Comparison of ENCODE assay signal across 20 cellular contexts in genomic region chr7:53060066-53060465, GRCh38. TPM values are rescaled to one million over a fixed set of nuclear protein-coding genes. Genes with fewer than 3 reads are reported as not detected.
DNase-seq lines count a peak whose midpoint lies in the region; ATAC-seq lines count a peak whose summit lies in the region.
"Had no signal": no experiment of that assay in that cellular context is flagged by ENCODE, and none has a peak within 500 bp of the region (broad histone marks: within the 10 kb centered on the region; RNA-seq: fewer than 3 reads in every experiment).

No MANE protein-coding gene starts in this region.

- ATAC-seq in activated T-cell treated with anti-CD3 and anti-CD28 coated beads, Interleukin-2, amount 50 U/mL, for 72 hours (replicated peaks in 1 of 2) = no peak

- H3K27ac Mint-ChIP-seq in activated T-cell treated with anti-CD3 and anti-CD28 coated beads, Interleukin-2, amount 50 U/mL, for 72 hours = no peak overlapping the region
- H3K27ac Mint-ChIP-seq: CD14-positive monocyte; CD4-positive, alpha-beta memory T cell; CD8-positive, alpha-beta memory T cell had no signal

- H3K27ac ChIP-seq in cingulate gyrus (ENCODE audit: low read depth, low read length) = peak overlapping the region; percentile 49
- peak overlapping the region; percentile 65 for H3K27ac ChIP-seq in temporal lobe (ENCODE audit: low read depth, low read length)
- H3K27ac ChIP-seq: BLaER1 had no signal

- H3K4me1 Mint-ChIP-seq in activated T-cell treated with anti-CD3 and anti-CD28 coated beads, Interleukin-2, amount 50 U/mL, for 72 hours (ENCODE audit: low read depth) = no peaks in the 10 kb centered on the region
- H3K4me1 Mint-ChIP-seq: CD14-positive monocyte; CD4-positive, alpha-beta memory T cell; CD4-positive, CD25-positive, alpha-beta regulatory T cell; CD8-positive, alpha-beta memory T cell had no signal

- no peaks in the 10 kb centered on the region for H3K36me3 Mint-ChIP-seq in activated T-cell treated with anti-CD3 and anti-CD28 coated beads, Interleukin-2, amount 50 U/mL, for 72 hours (ENCODE audit: insufficient read depth in 2 of 2)
- H3K36me3 Mint-ChIP-seq: CD14-positive monocyte; CD4-positive, alpha-beta memory T cell; CD4-positive, CD25-positive, alpha-beta regulatory T cell; CD8-positive, alpha-beta memory T cell had no signal

- no peaks in the 10 kb centered on the region for H3K27me3 Mint-ChIP-seq in activated T-cell treated with anti-CD3 and anti-CD28 coated beads, Interleukin-2, amount 50 U/mL, for 72 hours (ENCODE audit: low read depth)
- H3K27me3 Mint-ChIP-seq: CD4-positive, alpha-beta memory T cell; CD4-positive, CD25-positive, alpha-beta regulatory T cell; CD8-positive, alpha-beta memory T cell had no signal

- peaks cover 11 to 15% of the 10 kb centered on the region in 2 donors for H3K9me3 Mint-ChIP-seq in activated T-cell treated with anti-CD3 and anti-CD28 coated beads, Interleukin-2, amount 50 U/mL, for 72 hours

- H3K4me3 Mint-ChIP-seq in activated T-cell treated with anti-CD3 and anti-CD28 coated beads, Interleukin-2, amount 50 U/mL, for 72 hours = no peak overlapping the region
- H3K4me3 Mint-ChIP-seq: CD14-positive monocyte; CD4-positive, alpha-beta memory T cell; CD4-positive, CD25-positive, alpha-beta regulatory T cell; CD8-positive, alpha-beta memory T cell had no signal

- DNase-seq in inferior parietal cortex (ENCODE audit: extremely low spot score) = peak; percentile 56
- DNase-seq in NCI-H1694 (lab: John Stamatoyannopoulos, UW) = no peak
- DNase-seq in SIG-M5 treated with dmso at 0.1 percent for 504 hours (lab: John Stamatoyannopoulos, UW; ENCODE audit: unreplicated experiment) = no peak
- DNase-seq in activated T-cell treated with anti-CD3 and anti-CD28 coated beads, Interleukin-2, amount 50 U/mL, for 72 hours = no peak
- DNase-seq: 8988T; ACHN; BE2C; C1 segment of cervical spinal cord; Caco-2; Calu3; CD4-positive, alpha-beta memory T cell; CD4-positive, CD25-positive, alpha-beta regulatory T cell; CD8-positive, alpha-beta memory T cell; DMS79 treated with DMSO at 0.1 percent for 48 hours; GF-D8 had no signal

RNA-seq across cellular contexts. Expression of gene POM121L12, which starts 24.6 kb away (rescaled TPM):
- total RNA-seq in temporal lobe = not detected
- total RNA-seq in activated T-cell treated with anti-CD3 and anti-CD28 coated beads, Interleukin-2, amount 50 U/mL, for 72 hours = not detected
- total RNA-seq: A673; Caco-2; Calu3; CD4-positive, alpha-beta memory T cell; CD4-positive, CD25-positive, alpha-beta regulatory T cell; CD8-positive, alpha-beta memory T cell had no signal
